Comparison of ENCODE assay signal across 20 cellular contexts in the genomic region with DNA sequence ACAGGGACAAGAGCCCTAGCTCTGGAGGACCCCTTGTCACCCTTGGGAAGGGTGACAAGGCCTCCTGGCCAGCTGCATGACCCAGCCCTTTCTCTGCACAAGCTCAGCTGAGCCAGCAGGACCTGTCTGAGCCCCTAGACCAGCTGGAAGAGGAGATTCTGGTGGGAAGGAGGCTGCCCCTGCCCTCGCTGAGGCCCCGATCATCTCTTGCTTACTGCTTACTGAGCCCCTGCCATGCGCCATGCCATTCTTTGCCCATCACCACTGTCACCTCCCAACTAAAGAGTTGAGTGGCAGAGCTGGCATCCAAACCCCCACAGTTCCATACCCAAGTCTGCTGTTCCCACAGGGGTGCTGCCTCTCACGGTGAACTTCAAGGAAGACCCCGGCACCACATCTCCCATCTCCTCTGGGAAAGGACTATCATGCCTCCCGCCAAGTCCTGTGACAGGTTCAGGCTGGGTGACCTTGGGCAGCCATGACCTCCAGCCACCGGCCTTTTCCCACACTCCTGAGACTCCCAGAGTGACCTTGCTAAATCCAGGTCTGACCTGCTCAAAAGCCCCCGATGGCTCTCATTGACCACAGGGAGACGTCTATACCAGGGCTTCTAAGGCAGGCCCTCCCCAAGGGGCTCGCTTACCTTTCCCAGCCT. TPM values are rescaled to one million over a fixed set of nuclear protein-coding genes. Genes with fewer than 3 reads are reported as not detected.
DNase-seq lines count a peak whose midpoint lies in the region; ATAC-seq and TF ChIP-seq lines count a peak whose summit lies in the region.
"Had no signal": no experiment of that assay in that cellular context is flagged by ENCODE, and none has a peak within 500 bp of the region (broad histone marks: within the 10 kb centered on the region; RNA-seq: fewer than 3 reads in every experiment).

No MANE protein-coding gene starts in this region.

- H3K36me3 Mint-ChIP-seq in activated CD4-positive, alpha-beta memory T cell treated with anti-CD3 and anti-CD28 coated beads, Interleukin-2, amount 10 ng/mL, durations not matched to agents 7 days and 5 days (ENCODE audit: low read depth) = no peaks in the 10 kb centered on the region
- H3K36me3 Mint-ChIP-seq in activated CD4-positive, alpha-beta memory T cell treated with anti-CD3 and anti-CD28 coated beads for 36 hours = no peaks in the 10 kb centered on the region
- H3K36me3 Mint-ChIP-seq in type B pancreatic cell = no peaks in the 10 kb centered on the region
- H3K36me3 Mint-ChIP-seq: CD14-positive monocyte, IgD-negative memory B cell had no signal

- in situ Hi-C loops in IMR-90 (cut with MboI; ENCODE audit: low sequenced_read_pairs) = no loop called here

- H3K79me2 ChIP-seq in hepatocyte = no peaks in the 10 kb centered on the region

- no peak overlapping the region for H3K27ac Mint-ChIP-seq in activated CD4-positive, alpha-beta memory T cell treated with anti-CD3 and anti-CD28 coated beads, Interleukin-2, amount 10 ng/mL, durations not matched to agents 7 days and 5 days
- no peak overlapping the region for H3K27ac Mint-ChIP-seq in activated CD4-positive, alpha-beta memory T cell treated with anti-CD3 and anti-CD28 coated beads for 36 hours
- H3K27ac Mint-ChIP-seq in type B pancreatic cell = no peak overlapping the region
- H3K27ac Mint-ChIP-seq: B cell had no signal

- H3K27me3 ChIP-seq in IMR-90 (ENCODE audit: control insufficient read depth, insufficient read depth, low read length) = peaks cover 44% of the 10 kb centered on the region
- no peaks in the 10 kb centered on the region for H3K27me3 ChIP-seq in hepatocyte
- H3K27me3 ChIP-seq: SJCRH30 had no signal

- H2BK5ac ChIP-seq in IMR-90 (ENCODE audit: low read depth, low read length, poor library complexity, severe bottlenecking) = no peak overlapping the region

- no peak overlapping the region for H4K8ac ChIP-seq in IMR-90 (ENCODE audit: low read depth in 2 of 2, low read length in 2 of 2)

- dilution Hi-C loops in IMR-90 (cut with HindIII; ENCODE audit: low sequenced_read_pairs, unreplicated experiment) = no loop called here

- H3K36me3 ChIP-seq in IMR-90 (ENCODE audit: control insufficient read depth, insufficient read depth, low read length) (no peaks in the 10 kb centered on the region), hepatocyte (replicated peaks; ENCODE audit: insufficient read depth, low read depth) (no peaks in the 10 kb centered on the region)
- H3K36me3 ChIP-seq: SJCRH30 had no signal

- peak; percentile 5 for DNase-seq in activated CD4-positive, alpha-beta memory T cell treated with anti-CD3 and anti-CD28 coated beads, Interleukin-2, amount 10 ng/mL, durations not matched to agents 7 days and 5 days
- no peak for DNase-seq in activated CD4-positive, alpha-beta memory T cell treated with anti-CD3 and anti-CD28 coated beads for 36 hours
- DNase-seq in IMR-90 (no peak), hepatocyte (ENCODE audit: low spot score) (peak; percentile 3), type B pancreatic cell (ENCODE audit: extremely low spot score, unreplicated experiment) (peak; percentile 56)
- DNase-seq: EL; GF-D8; NCI-H1105 treated with DMSO at 0.1 percent for 48 hours; NCI-H2029 treated with DMSO at 0.1 percent for 48 hours; NCI-H2171; NCI-H345; NCI-H524; NCI-H774; NK-92 treated with Interleukin-12 subunit alpha and Interleukin-12 subunit beta, amount 100 ng/mL, for 24 hours; SJCRH30 had no signal

- H3K4me3 Mint-ChIP-seq in activated CD4-positive, alpha-beta memory T cell treated with anti-CD3 and anti-CD28 coated beads, Interleukin-2, amount 10 ng/mL, durations not matched to agents 7 days and 5 days = no peak overlapping the region
- H3K4me3 Mint-ChIP-seq in activated CD4-positive, alpha-beta memory T cell treated with anti-CD3 and anti-CD28 coated beads for 36 hours = no peak overlapping the region
- no peak overlapping the region for H3K4me3 Mint-ChIP-seq in type B pancreatic cell
- H3K4me3 Mint-ChIP-seq: B cell, CD14-positive monocyte, IgD-negative memory B cell had no signal

- H2AK9ac ChIP-seq in IMR-90 (replicated peaks; ENCODE audit: low read depth, low read length, poor library complexity) = peak overlapping the region; percentile 19

- H3K4me1 Mint-ChIP-seq in activated CD4-positive, alpha-beta memory T cell treated with anti-CD3 and anti-CD28 coated beads, Interleukin-2, amount 10 ng/mL, durations not matched to agents 7 days and 5 days = no peaks in the 10 kb centered on the region
- no peaks in the 10 kb centered on the region for H3K4me1 Mint-ChIP-seq in activated CD4-positive, alpha-beta memory T cell treated with anti-CD3 and anti-CD28 coated beads for 36 hours (ENCODE audit: low read depth)
- H3K4me1 Mint-ChIP-seq in type B pancreatic cell (ENCODE audit: unreplicated experiment) = peaks cover 7% of the 10 kb centered on the region

- H3K9me3 Mint-ChIP-seq in activated CD4-positive, alpha-beta memory T cell treated with anti-CD3 and anti-CD28 coated beads, Interleukin-2, amount 10 ng/mL, durations not matched to agents 7 days and 5 days = no peaks in the 10 kb centered on the region
- no peaks in the 10 kb centered on the region for H3K9me3 Mint-ChIP-seq in activated CD4-positive, alpha-beta memory T cell treated with anti-CD3 and anti-CD28 coated beads for 36 hours
- no peaks in the 10 kb centered on the region for H3K9me3 Mint-ChIP-seq in type B pancreatic cell
- H3K9me3 Mint-ChIP-seq: CD14-positive monocyte, IgD-negative memory B cell had no signal

- no peak overlapping the region for H3K27ac ChIP-seq in IMR-90 (ENCODE audit: insufficient read depth, low read length)
- H3K27ac ChIP-seq in hepatocyte = no peak overlapping the region
- H3K27ac ChIP-seq: SJCRH30 had no signal

- no peaks in the 10 kb centered on the region for H3K9me3 ChIP-seq in IMR-90 (ENCODE audit: control insufficient read depth, insufficient read depth, low read length)
- H3K9me3 ChIP-seq in hepatocyte (ENCODE audit: low read depth) = no peaks in the 10 kb centered on the region
- H3K9me3 ChIP-seq: SJCRH30 had no signal

- H3K23ac ChIP-seq in IMR-90 (ENCODE audit: low read depth, low read length) = no peak overlapping the region

- H3K56ac ChIP-seq in IMR-90 (ENCODE audit: extremely low read depth, insufficient read depth, low read length) = no peak overlapping the region

- ATAC-seq in IMR-90 (ENCODE audit: low read depth) (no peak), GM19455 (IDR thresholded peaks at IDR 0.05; ENCODE audit: unreplicated experiment) (no peak), GM21360 (IDR thresholded peaks at IDR 0.05; ENCODE audit: unreplicated experiment) (no peak)

- no peak overlapping the region for H3K4me3 ChIP-seq in IMR-90 (ENCODE audit: insufficient read depth, low read depth, low read length)
- no peak overlapping the region for H3K4me3 ChIP-seq in hepatocyte
- H3K4me3 ChIP-seq: SJCRH30 had no signal

- no peaks in the 10 kb centered on the region for H3K79me1 ChIP-seq in IMR-90 (ENCODE audit: low read depth in 1 of 2, low read length in 2 of 2)

- H4K20me1 ChIP-seq in IMR-90 (ENCODE audit: insufficient read depth, low read length) (no peaks in the 10 kb centered on the region), hepatocyte (ENCODE audit: insufficient read depth, poor library complexity, severe bottlenecking) (no peaks in the 10 kb centered on the region)

- H3K4me1 ChIP-seq in IMR-90 (ENCODE audit: control insufficient read depth, insufficient read depth, low read length) (no peaks in the 10 kb centered on the region), hepatocyte (ENCODE audit: insufficient read depth) (no peaks in the 10 kb centered on the region)

- no peak overlapping the region for H3K4ac ChIP-seq in IMR-90 (ENCODE audit: low read depth, low read length)

- no peak overlapping the region for H3K18ac ChIP-seq in IMR-90 (ENCODE audit: low read depth, low read length)

- H2BK20ac ChIP-seq in IMR-90 (ENCODE audit: low read depth, low read length) = no peak overlapping the region

- no peak overlapping the region for H4K5ac ChIP-seq in IMR-90 (ENCODE audit: low read depth, low read length)

- H3K27me3 Mint-ChIP-seq in activated CD4-positive, alpha-beta memory T cell treated with anti-CD3 and anti-CD28 coated beads, Interleukin-2, amount 10 ng/mL, durations not matched to agents 7 days and 5 days = peaks cover 10% of the 10 kb centered on the region
- no peaks in the 10 kb centered on the region for H3K27me3 Mint-ChIP-seq in activated CD4-positive, alpha-beta memory T cell treated with anti-CD3 and anti-CD28 coated beads for 36 hours
- peaks cover 7% of the 10 kb centered on the region for H3K27me3 Mint-ChIP-seq in type B pancreatic cell
- H3K27me3 Mint-ChIP-seq: IgD-negative memory B cell had no signal

- H2AFZ ChIP-seq in IMR-90 (replicated peaks; ENCODE audit: low read length, poor library complexity) (no peak overlapping the region), hepatocyte (no peak overlapping the region)

- H3K9me1 ChIP-seq in IMR-90 (ENCODE audit: insufficient read depth, low read length) = no peaks in the 10 kb centered on the region

- no peak overlapping the region for H2AK5ac ChIP-seq in IMR-90 (ENCODE audit: low read depth, low read length)

- BruUV-seq in IMR-90 (replicated peaks; lab: Mats Ljungman, UMichigan) = no TSS peak

- POLR2A ChIA-PET in activated CD4-positive, alpha-beta memory T cell treated with anti-CD3 and anti-CD28 coated beads, Interleukin-2, amount 10 ng/mL, durations not matched to agents 7 days and 5 days (lab: Charles Lee) = no interaction called here
- POLR2A ChIA-PET in activated CD4-positive, alpha-beta memory T cell treated with anti-CD3 and anti-CD28 coated beads for 36 hours (lab: Charles Lee) = no interaction called here
- POLR2A ChIA-PET in IMR-90 (lab: Charles Lee; ENCODE audit: unreplicated experiment) = no interaction called here

- no peak overlapping the region for H2BK120ac ChIP-seq in IMR-90 (ENCODE audit: low read depth, low read length)

- no peak overlapping the region for H3K9ac ChIP-seq in IMR-90 (ENCODE audit: low read depth, low read length)

- no peak overlapping the region for H3K14ac ChIP-seq in IMR-90 (replicated peaks; ENCODE audit: low read depth, low read length)

- H3K4me2 ChIP-seq in IMR-90 (ENCODE audit: low read depth, low read length) = no peak overlapping the region
- H3K4me2 ChIP-seq in hepatocyte = no peak overlapping the region

- TF ChIP-seq RAD21 in IMR-90 (IDR thresholded peaks at IDR 0.05; ENCODE audit: low read length) = no peak

- no peak overlapping the region for H4K91ac ChIP-seq in IMR-90 (ENCODE audit: insufficient read depth, low read depth, low read length)

- H2BK15ac ChIP-seq in IMR-90 (ENCODE audit: low read depth, low read length) = no peak overlapping the region

- CTCF ChIA-PET in activated CD4-positive, alpha-beta memory T cell treated with anti-CD3 and anti-CD28 coated beads, Interleukin-2, amount 10 ng/mL, durations not matched to agents 7 days and 5 days (lab: Charles Lee) = interaction anchor here (1.6 to 2.7 kb wide), 2 partner anchors 40 to 87 kb away, joined by 4 to 12 read pairs; no protein-coding TSS in a partner anchor
- CTCF ChIA-PET in activated CD4-positive, alpha-beta memory T cell treated with anti-CD3 and anti-CD28 coated beads for 36 hours (lab: Charles Lee) = interaction anchor here (1.0 to 1.5 kb wide), 2 partner anchors 9 to 23 kb away, joined by 3 to 4 read pairs; no protein-coding TSS in a partner anchor
- CTCF ChIA-PET in IMR-90 (lab: Yijun Ruan, JAX) = no interaction called here

- no peaks in the 10 kb centered on the region for H3K9me2 ChIP-seq in hepatocyte (replicated peaks; ENCODE audit: insufficient read depth)

- intact Hi-C loops in activated CD4-positive, alpha-beta memory T cell treated with anti-CD3 and anti-CD28 coated beads for 36 hours (cut with micrococcal nuclease) = no loop called here
- intact Hi-C loops in IMR-90 (cut with micrococcal nuclease) = no loop called here

- WGBS in IMR-90 (ENCODE audit: extremely low coverage in 2 of 2, insufficient read length in 1 of 2), 2 experiments = 81% methylated on average over 4 of the region's 10 CpGs; no CpG with 5 or more reads in 1 of the 2 experiments
- 96% methylated on average over 10 of the region's 10 CpGs for WGBS in hepatocyte (ENCODE audit: low lambda C conversion rate, missing lambda C conversion rate)

- no peak for TF ChIP-seq CTCF in IMR-90 (conservative IDR thresholded peaks at IDR 0.05; ENCODE audit: low read depth, low read length)
- no peak for TF ChIP-seq CTCF in hepatocyte (IDR thresholded peaks at IDR 0.05; ENCODE audit: poor library complexity)
- TF ChIP-seq CTCF in type B pancreatic cell (conservative IDR thresholded peaks at IDR 0.05) = no peak

- TF ChIP-seq POLR2A in IMR-90 (IDR thresholded peaks at IDR 0.05; ENCODE audit: low read depth, low read length) = no peak

RNA-seq across cellular contexts. Expression of gene ACSBG1, which starts 34.0 kb away (rescaled TPM):
- not detected for total RNA-seq in activated CD4-positive, alpha-beta memory T cell treated with anti-CD3 and anti-CD28 coated beads, Interleukin-2, amount 10 ng/mL, durations not matched to agents 7 days and 5 days
- under 1 TPM in 1 of 2 experiments, not detected in 1; 0.26 TPM for total RNA-seq in activated CD4-positive, alpha-beta memory T cell treated with anti-CD3 and anti-CD28 coated beads for 36 hours
- not detected in 2 replicates for total RNA-seq in IMR-90 (2012; rRNA removed)
- polyA plus RNA-seq in IMR-90 (2012; rRNA removed) = 0.02 and 0.03 TPM in 2 replicates
- not detected in 2 replicates for polyA plus RNA-seq in IMR-90 (2012; cell fraction: cytosol; rRNA removed)
- polyA plus RNA-seq in IMR-90 (2012; cell fraction: nucleus; rRNA removed; ENCODE audit: low replicate concordance) = 0.22 TPM in 1 of 2 replicates, not detected in the other
- 0.08 and 0.93 TPM in 2 replicates for total RNA-seq in hepatocyte
- polyA plus RNA-seq in hepatocyte = 0.10 and 0.47 TPM in 2 replicates
- 0.71 TPM in 1 of 2 replicates, not detected in the other for total RNA-seq in type B pancreatic cell (ENCODE audit: low replicate concordance)
- polyA plus RNA-seq: CD14-positive monocyte, IgD-negative memory B cell had no signal

RNA-seq across cellular contexts. Expression of gene IDH3A, which starts 51.2 kb away (rescaled TPM):
- total RNA-seq in activated CD4-positive, alpha-beta memory T cell treated with anti-CD3 and anti-CD28 coated beads, Interleukin-2, amount 10 ng/mL, durations not matched to agents 7 days and 5 days = 10 to 100 TPM; 73.5 to 85.0 TPM
- total RNA-seq in activated CD4-positive, alpha-beta memory T cell treated with anti-CD3 and anti-CD28 coated beads for 36 hours = 100 to 1,000 TPM; 106 to 111 TPM
- 47.7 and 64.4 TPM in 2 replicates for total RNA-seq in IMR-90 (2012; rRNA removed)
- polyA plus RNA-seq in IMR-90 (2012; rRNA removed) = 33.9 and 34.5 TPM in 2 replicates
- 4.8 and 8.6 TPM in 2 replicates for polyA plus RNA-seq in IMR-90 (2012; cell fraction: cytosol; rRNA removed)
- polyA plus RNA-seq in IMR-90 (2012; cell fraction: nucleus; rRNA removed; ENCODE audit: low replicate concordance) = 6.3 and 41.0 TPM in 2 replicates
- 81.0 and 102 TPM in 2 replicates for total RNA-seq in hepatocyte
- 51.5 and 62.3 TPM in 2 replicates for polyA plus RNA-seq in hepatocyte
- total RNA-seq in type B pancreatic cell (ENCODE audit: low replicate concordance) = 66.5 and 93.6 TPM in 2 replicates

Comparison
In these comparisons a context has a peak if more than half of its experiments do, and no peak if none do; other contexts are left out.
1. DNase-seq: peak in activated CD4-positive, alpha-beta memory T cell treated with anti-CD3 and anti-CD28 coated beads, Interleukin-2, amount 10 ng/mL, durations not matched to agents 7 days and 5 days (single experiment), hepatocyte (single experiment) and type B pancreatic cell (single experiment); none in activated CD4-positive, alpha-beta memory T cell treated with anti-CD3 and anti-CD28 coated beads for 36 hours (single experiment) and IMR-90 (single experiment).